In the genomic region with DNA sequence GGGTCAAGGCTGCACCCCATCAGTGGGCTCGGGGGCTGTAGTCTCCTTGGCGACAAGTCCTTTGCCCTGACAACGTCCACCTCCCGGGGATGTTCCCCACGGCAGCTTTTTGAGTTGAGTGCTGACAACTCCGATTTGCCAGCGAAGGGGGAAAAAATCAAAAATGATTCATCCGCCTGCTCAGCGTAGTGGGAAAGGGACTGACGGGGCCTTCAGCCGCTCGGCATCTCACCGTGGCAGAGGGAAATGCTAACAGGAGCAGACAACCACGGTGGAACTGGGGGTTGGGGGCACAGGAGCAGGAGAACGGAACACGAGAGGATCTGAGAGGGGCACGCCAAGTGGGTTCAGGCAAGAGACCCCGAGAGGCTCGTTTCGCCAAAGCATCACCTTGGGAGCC, we compare ENCODE assay signal across 27 cellular contexts.
DNase-seq lines count a peak whose midpoint lies in the region; ATAC-seq, FAIRE-seq and TF ChIP-seq lines count a peak whose summit lies in the region.
"Had no signal": no experiment of that assay in that cellular context is flagged by ENCODE, and none has a peak within 500 bp of the region (broad histone marks: within the 10 kb centered on the region; RNA-seq: fewer than 3 reads in every experiment).

No MANE protein-coding gene starts in this region.

- H3K4me1 Mint-ChIP-seq in H9 = peaks cover 15 to 27% of the 10 kb centered on the region in 2 experiments

- no peak overlapping the region for H2AK5ac ChIP-seq in H9 (ENCODE audit: insufficient read length, low read length)
- H2AK5ac ChIP-seq in H1 (ENCODE audit: low read depth, low read length) = no peak overlapping the region; the same call in 1 of the 2 replicates

- intact Hi-C loops in posterior vena cava (cut with DNase I) = no loop called here

- no peak overlapping the region for H3K4me2 ChIP-seq in H9 (ENCODE audit: insufficient read depth, insufficient read length, low read length)
- no peak overlapping the region for H3K4me2 ChIP-seq in H1 (ENCODE audit: insufficient read depth in 1 of 2, low read depth in 2 of 2, low read length in 2 of 2)
- H3K4me2 ChIP-seq: BLaER1 had no signal

- H3K27ac ChIP-seq in H9 (ENCODE audit: insufficient read length, low read depth, low read length) (no peak overlapping the region), RWPE2 (ENCODE audit: poor library complexity, severe bottlenecking) (no peak overlapping the region), H1 (ENCODE audit: low read depth, low read length) (no peak overlapping the region), upper lobe of left lung (no peak overlapping the region)
- H3K27ac ChIP-seq: BLaER1, GM23248, RWPE1 had no signal

- no peak for ATAC-seq in RWPE2 (ENCODE audit: low read depth)
- no peak for ATAC-seq in GM21717 (IDR thresholded peaks at IDR 0.05; ENCODE audit: unreplicated experiment)
- no peak for ATAC-seq in upper lobe of left lung (ENCODE audit: low FRiP score in 2 of 2)
- ATAC-seq: Panc1 had no signal

- H3K79me1 ChIP-seq in H9 (ENCODE audit: insufficient read depth, low read depth, low read length, poor library complexity, severe bottlenecking) (no peaks in the 10 kb centered on the region), H1 (ENCODE audit: low read depth, low read length) (no peaks in the 10 kb centered on the region; the same call in 1 of the 2 replicates)

- H2BK120ac ChIP-seq in H9 (ENCODE audit: low read depth, low read length, poor library complexity, severe bottlenecking) = no peak overlapping the region
- H2BK120ac ChIP-seq in H1 (replicated peaks; ENCODE audit: low read depth, low read length) = no peak overlapping the region

- H3T11ph ChIP-seq in H9 (ENCODE audit: low read length) = no peak overlapping the region

- H2BK20ac ChIP-seq in H9 (ENCODE audit: low read depth, low read length, poor library complexity, severe bottlenecking) (no peak overlapping the region), H1 (ENCODE audit: low read length) (no peak overlapping the region)

- no peak overlapping the region for H2AFZ ChIP-seq in H9 (ENCODE audit: low read length)
- H2AFZ ChIP-seq in H1 (ENCODE audit: low read length) = no peak overlapping the region

- peaks cover 2% of the 10 kb centered on the region; the same call in 1 of the 2 replicates for H3K4me1 ChIP-seq in H9 (ENCODE audit: insufficient read depth, low read length)
- peaks cover 14% of the 10 kb centered on the region for H3K4me1 ChIP-seq in RWPE2 (ENCODE audit: insufficient read depth, poor library complexity, severe bottlenecking)
- H3K4me1 ChIP-seq in H1 (replicated peaks in 1 of 4; ENCODE audit: control insufficient read depth in 3 of 4, insufficient read depth in 4 of 4, low read length in 3 of 4) = peaks cover 7 to 19% (median 9%) of the 10 kb centered on the region in 4 experiments
- no peaks in the 10 kb centered on the region for H3K4me1 ChIP-seq in upper lobe of left lung

- POLR2A ChIA-PET in H1 (lab: Charles Lee; ENCODE audit: partially characterized antibody) = interaction anchor here (0.6 to 1.4 kb wide), 2 partner anchors 14 to 269 kb away, joined by 4 read pairs; no protein-coding TSS in a partner anchor

- peaks cover 5% of the 10 kb centered on the region for H3K27me3 Mint-ChIP-seq in H9 (ENCODE audit: low read depth)

- TF ChIP-seq EP300 in H1 (IDR thresholded peaks at IDR 0.05; ENCODE audit: borderline replicate concordance in 1 of 2, low read depth in 2 of 2, low read length in 2 of 2) (no peak), upper lobe of left lung (IDR thresholded peaks at IDR 0.05) (no peak)

- peak overlapping the region in 1 of 3 experiments; percentile 60; a peak in 1 of 7 replicates for H3K27ac Mint-ChIP-seq in H9
- H3K27ac Mint-ChIP-seq: CD4-positive, alpha-beta T cell had no signal

- no peak overlapping the region for H3K9ac ChIP-seq in H9 (ENCODE audit: extremely low read depth, insufficient read length, low read length)
- H3K9ac ChIP-seq in H1 (replicated peaks in 1 of 4; ENCODE audit: extremely low read depth in 1 of 4, low read depth in 3 of 4, low read length in 3 of 4) = no peak overlapping the region
- H3K9ac ChIP-seq: BLaER1, GM23248, SK-N-SH had no signal

- H3K18ac ChIP-seq in H9 (ENCODE audit: insufficient read length, low read depth, low read length) (no peak overlapping the region), H1 (ENCODE audit: extremely low read depth, low read length) (peak overlapping the region; percentile 32; the same call in 1 of the 2 replicates)

- DNase-seq in H9 = no peak
- DNase-seq in RWPE2 (ENCODE audit: low spot score) = peak; percentile 79
- no peak for DNase-seq in H1 (ENCODE audit: low read depth in 1 of 2, low spot score in 2 of 2)
- DNase-seq in posterior vena cava (ENCODE audit: low spot score) = peak; percentile 67
- no peak for DNase-seq in NCI-H2227 (lab: John Stamatoyannopoulos, UW; ENCODE audit: unreplicated experiment)
- no peak for DNase-seq in SIG-M5 treated with dmso at 0.1 percent for 504 hours (lab: John Stamatoyannopoulos, UW; ENCODE audit: unreplicated experiment)
- DNase-seq in upper lobe of left lung = no peak
- DNase-seq: CD4-positive, alpha-beta T cell; COR-L47; DMS53; HCEC 1CT; KG1; NCI-H1048; NCI-H1417; NCI-H1694; NCI-H2029 treated with DMSO at 0.1 percent for 48 hours; NCI-H2227 treated with DMSO at 0.1 percent for 48 hours; NCI-H526 treated with DMSO at 0.1 percent for 48 hours; SHP77 treated with DMSO at 0.1 percent for 48 hours; SK-N-SH; SW 1271 had no signal

- H3K23ac ChIP-seq in H9 (ENCODE audit: insufficient read length, low read depth, low read length) (no peak overlapping the region), H1 (ENCODE audit: insufficient read length) (no peak overlapping the region)

- H3K36me3 Mint-ChIP-seq in H9 (ENCODE audit: insufficient read depth in 1 of 3, low read depth in 3 of 3) = peaks cover 4 to 12% (median 5%) of the 10 kb centered on the region in 3 experiments; a peak in 5 of 7 replicates

- H3K79me2 ChIP-seq in H9 (ENCODE audit: insufficient read depth, low read length) (no peaks in the 10 kb centered on the region), H1 (ENCODE audit: control insufficient read depth in 1 of 2, insufficient read depth in 2 of 2, low read length in 2 of 2) (no peaks in the 10 kb centered on the region)

- no peak overlapping the region for H3K4me3 Mint-ChIP-seq in H9
- H3K4me3 Mint-ChIP-seq: CD4-positive, alpha-beta T cell had no signal

- TF ChIP-seq CTCF in H9 (conservative IDR thresholded peaks at IDR 0.05) = no peak
- TF ChIP-seq CTCF in RWPE2 (IDR thresholded peaks at IDR 0.05; ENCODE audit: poor library complexity, severe bottlenecking) = no peak
- TF ChIP-seq CTCF in H1 (IDR thresholded peaks at IDR 0.05; ENCODE audit: control extremely low read depth in 1 of 3, insufficient read depth in 1 of 3, low read depth in 1 of 3, low read length in 3 of 3) = no peak
- no peak for TF ChIP-seq CTCF in upper lobe of left lung (IDR thresholded peaks at IDR 0.05)

- no peak for TF ChIP-seq RAD21 in H1 (IDR thresholded peaks at IDR 0.05 in 1 of 2, conservative IDR thresholded peaks at IDR 0.05 in 1 of 2; ENCODE audit: low read depth in 2 of 2, low read length in 2 of 2)

- peak overlapping the region; percentile 4; the same call in 1 of the 2 replicates for H3K14ac ChIP-seq in H9 (ENCODE audit: insufficient read depth, low read length)
- H3K14ac ChIP-seq in H1 (ENCODE audit: insufficient read length) = no peak overlapping the region

- no peak overlapping the region for H4K91ac ChIP-seq in H9 (ENCODE audit: insufficient read length, low read depth, low read length)
- H4K91ac ChIP-seq in H1 (replicated peaks; ENCODE audit: insufficient read length, low read length) = no peak overlapping the region

- H3K4me3 ChIP-seq in RWPE2 (ENCODE audit: severe bottlenecking) (no peak overlapping the region), H1 (ENCODE audit: extremely low read depth in 1 of 4, insufficient read depth in 2 of 4, low read depth in 3 of 4, low read length in 4 of 4) (no peak overlapping the region), upper lobe of left lung (no peak overlapping the region)
- H3K4me3 ChIP-seq: BLaER1, GM23248 had no signal

- H4K8ac ChIP-seq in H9 (replicated peaks; ENCODE audit: insufficient read length, low read depth, low read length) = no peak overlapping the region
- peak overlapping the region; percentile 47; the same call in 1 of the 2 replicates for H4K8ac ChIP-seq in H1 (ENCODE audit: extremely low read depth, insufficient read depth, low read length)

- H4K5ac ChIP-seq in H9 (ENCODE audit: insufficient read length, low read depth, low read length) = no peak overlapping the region
- no peak overlapping the region for H4K5ac ChIP-seq in H1 (ENCODE audit: insufficient read length, low read depth, low read length)

- H3K9me3 Mint-ChIP-seq in H9 = peaks cover 9 to 12% of the 10 kb centered on the region in 2 experiments

- no peaks in the 10 kb centered on the region for H3K23me2 ChIP-seq in H9 (ENCODE audit: insufficient read length, low read depth, low read length, poor library complexity, severe bottlenecking)
- H3K23me2 ChIP-seq in H1 (ENCODE audit: low read depth, low read length) = peaks cover 9% of the 10 kb centered on the region

- H2BK5ac ChIP-seq in H9 (ENCODE audit: insufficient read length, low read length) (no peak overlapping the region), H1 (ENCODE audit: low read depth, low read length) (no peak overlapping the region)

- no peak for TF ChIP-seq POLR2A in H1 (IDR thresholded peaks at IDR 0.05; ENCODE audit: control extremely low read depth in 1 of 2, low read depth in 2 of 2, low read length in 2 of 2)
- no peak for TF ChIP-seq POLR2A in upper lobe of left lung (IDR thresholded peaks at IDR 0.05)

- no peak overlapping the region for H3K56ac ChIP-seq in H9 (ENCODE audit: insufficient read length, low read depth, low read length)
- no peak overlapping the region for H3K56ac ChIP-seq in H1 (replicated peaks; ENCODE audit: insufficient read length, low read depth, low read length)

- no peaks in the 10 kb centered on the region for H4K20me1 ChIP-seq in H9 (ENCODE audit: control insufficient read depth, insufficient read depth, insufficient read length)
- H4K20me1 ChIP-seq in H1 (replicated peaks in 1 of 2; ENCODE audit: control insufficient read depth in 1 of 2, insufficient read depth in 2 of 2, low read length in 2 of 2) = peaks cover 0 to 5% of the 10 kb centered on the region in 2 experiments
- H4K20me1 ChIP-seq: BLaER1 had no signal

- no CpG with 5 or more reads among the region's 20 CpGs for WGBS in H9 (ENCODE audit: extremely low coverage, insufficient read length, low lambda C conversion rate)
- WGBS in H1 (ENCODE audit: extremely low coverage in 1 of 2, insufficient coverage in 1 of 2, insufficient read length in 1 of 2, insufficient replicate concordance in 2 of 2, low coverage in 1 of 2, low lambda C conversion rate in 2 of 2, missing lambda C conversion rate in 1 of 2), 2 experiments = 92% methylated on average over 16 of the region's 20 CpGs; no CpG with 5 or more reads in 1 of the 2 experiments
- 66 to 69% methylated on average over 20 of the region's 20 CpGs for WGBS in upper lobe of left lung, 2 donors

- H3K27me3 ChIP-seq in H9 (ENCODE audit: insufficient read depth, low read length) (no peaks in the 10 kb centered on the region), RWPE2 (ENCODE audit: insufficient read depth, poor library complexity, severe bottlenecking) (no peaks in the 10 kb centered on the region), H1 (replicated peaks in 1 of 4; ENCODE audit: control insufficient read depth in 3 of 4, extremely low read depth in 1 of 4, insufficient read depth in 3 of 4, low read length in 3 of 4) (peaks cover 0 to 9% (median 0%) of the 10 kb centered on the region in 4 experiments; a peak in 2 of 7 replicates), upper lobe of left lung (no peaks in the 10 kb centered on the region)
- H3K27me3 ChIP-seq: BLaER1 had no signal

- H3K9me3 ChIP-seq in H9 (ENCODE audit: control insufficient read depth, low read depth, low read length) (no peaks in the 10 kb centered on the region), RWPE2 (ENCODE audit: severe bottlenecking) (peaks cover 5% of the 10 kb centered on the region), H1 (ENCODE audit: insufficient read depth in 2 of 2, low read depth in 1 of 2, low read length in 1 of 2) (peaks cover 4 to 6% of the 10 kb centered on the region in 2 experiments; a peak in 3 of 4 replicates), upper lobe of left lung (peaks cover 0 to 13% (median 5%) of the 10 kb centered on the region in 4 donors)
- H3K9me3 ChIP-seq: SK-N-SH had no signal

- no peaks in the 10 kb centered on the region for H3K36me3 ChIP-seq in RWPE2 (ENCODE audit: low read depth)
- H3K36me3 ChIP-seq in H1 (ENCODE audit: control insufficient read depth in 2 of 4, insufficient read depth in 4 of 4, low read length in 3 of 4) = no peaks in the 10 kb centered on the region
- H3K36me3 ChIP-seq in upper lobe of left lung = no peaks in the 10 kb centered on the region
- H3K36me3 ChIP-seq: BLaER1 had no signal

- no peak for FAIRE-seq in H1 (lab: Jason Lieb, UNC)
- FAIRE-seq: GM18507 had no signal

- H3K4ac ChIP-seq in H9 (ENCODE audit: low read depth, low read length) (no peak overlapping the region), H1 (replicated peaks; ENCODE audit: insufficient read length, low read depth, low read length) (no peak overlapping the region)

- CTCF ChIA-PET in H1 (lab: Charles Lee; ENCODE audit: partially characterized antibody) = no interaction called here

- H2BK15ac ChIP-seq in H9 (ENCODE audit: low read depth, low read length) = no peak overlapping the region
- H2BK15ac ChIP-seq in H1 (ENCODE audit: low read length) = peak overlapping the region; percentile 61; the same call in 1 of the 2 replicates

- H2BK12ac ChIP-seq in H9 (ENCODE audit: insufficient read length, low read depth, low read length) (no peak overlapping the region), H1 (ENCODE audit: low read depth, low read length) (no peak overlapping the region)

Comparison
In these comparisons a context has a peak if more than half of its experiments do, and no peak if none do; other contexts are left out.
1. DNase-seq: peak in RWPE2 (single experiment) and posterior vena cava (single experiment); none in H9 (single experiment), H1 (0 of 2), NCI-H2227 (single experiment), SIG-M5 treated with dmso at 0.1 percent for 504 hours (single experiment) and upper lobe of left lung (0 of 2).